ENCODE assay signal across 8 cellular contexts in genomic region chr7:149194799-149195179, GRCh38. TPM values are rescaled to one million over a fixed set of nuclear protein-coding genes. Genes with fewer than 3 reads are reported as not detected.
DNase-seq lines count a peak whose midpoint lies in the region; ATAC-seq and TF ChIP-seq lines count a peak whose summit lies in the region.

No MANE protein-coding gene starts in this region.

- intact Hi-C loops in prostate gland (cut with DNase I) = no loop called here

- TF ChIP-seq POLR2A in prostate gland (IDR thresholded peaks at IDR 0.05) = no peak

- no peaks in the 10 kb centered on the region for H3K9me3 ChIP-seq in prostate gland

- peaks cover 0 to 12% of the 10 kb centered on the region in 2 donors for H3K36me3 ChIP-seq in prostate gland

- ATAC-seq in GM19452 (IDR thresholded peaks at IDR 0.05; ENCODE audit: unreplicated experiment) = no peak

- CTCF ChIA-PET in RWPE1 (lab: Yijun Ruan, JAX) = interaction anchor here (1.0 to 1.4 kb wide), 3 partner anchors 12 to 69 kb away, joined by 3 to 5 read pairs (median 5); partner anchors contain the start of genes ZNF425 and ZNF783

- WGBS in prostate gland = 66% methylated on average over 4 of the region's 4 CpGs

- peaks cover 12% of the 10 kb centered on the region for H3K4me1 ChIP-seq in prostate gland (replicated peaks)

- H3K27ac ChIP-seq in RWPE1 (peak overlapping the region; percentile 95), prostate gland (peak overlapping the region; percentile 91 to 92)

- no peaks in the 10 kb centered on the region for H3K27me3 ChIP-seq in prostate gland (replicated peaks; ENCODE audit: insufficient read depth)

- DNase-seq in RWPE1 (ENCODE audit: low spot score) = no peak
- DNase-seq in epithelial cell of proximal tubule (ENCODE audit: low read depth) = no peak
- DNase-seq in prostate gland (ENCODE audit: low spot score) = no peak
- no peak for DNase-seq in DMS 273 treated with DMSO at 0.1 percent for 48 hours (lab: John Stamatoyannopoulos, UW)
- no peak for DNase-seq in activated effector memory CD4-positive, alpha-beta T cell treated with Interleukin-2 at 50 U/mL for 16 hours
- DNase-seq in GDM1 (lab: John Stamatoyannopoulos, UW) = no peak

- POLR2A ChIA-PET in RWPE1 (lab: Yijun Ruan, JAX; ENCODE audit: low non-redundant PET) = interaction anchor here (0.9 kb wide), 1 partner anchor 9 kb away, joined by 3 read pairs; no protein-coding TSS in a partner anchor

- H3K4me3 ChIP-seq in GM08714 (ENCODE audit: low read length) (peak overlapping the region; percentile 88; the same call in 1 of the 2 replicates), epithelial cell of proximal tubule (ENCODE audit: low read depth, low read length) (peak overlapping the region; percentile 66), prostate gland (peak overlapping the region; percentile 78 to 79)

- TF ChIP-seq CTCF in RWPE1 (conservative IDR thresholded peaks at IDR 0.05; ENCODE audit: low read depth) (no peak), epithelial cell of proximal tubule (conservative IDR thresholded peaks at IDR 0.05; ENCODE audit: low read depth, low read length) (no peak), prostate gland (IDR thresholded peaks at IDR 0.05) (no peak)

RNA-seq across cellular contexts. Expression of gene ZNF282, which starts 0.6 kb away (rescaled TPM):
- total RNA-seq in epithelial cell of proximal tubule (18.5 and 22.1 TPM in 2 replicates), prostate gland (10 to 100 TPM; 30.0 to 33.2 TPM)

RNA-seq across cellular contexts. Expression of gene ZNF212, which starts 44.7 kb away (rescaled TPM):
- 4.3 and 4.7 TPM in 2 replicates for total RNA-seq in epithelial cell of proximal tubule
- 10 to 100 TPM in 1 of 2 donors, 1 to 10 TPM in 1; 8.9 to 15.9 TPM for total RNA-seq in prostate gland

RNA-seq across cellular contexts. Expression of gene ZNF398, which starts 47.5 kb away (rescaled TPM):
- total RNA-seq in epithelial cell of proximal tubule = 10.3 and 11.1 TPM in 2 replicates
- total RNA-seq in prostate gland = 10 to 100 TPM; 27.6 to 28.9 TPM
